ENCODE assay signal across 8 cellular contexts in genomic region chr15:40044717-40045571, GRCh38. TPM values are rescaled to one million over a fixed set of nuclear protein-coding genes. Genes with fewer than 3 reads are reported as not detected.
DNase-seq lines count a peak whose midpoint lies in the region; ATAC-seq and TF ChIP-seq lines count a peak whose summit lies in the region.

No MANE protein-coding gene starts in this region.

- H3K4me3 Mint-ChIP-seq in activated CD4-positive, alpha-beta T cell treated with anti-CD3 and anti-CD28 coated beads, Interleukin-2, amount 10 ng/mL, durations not matched to agents 7 days and 5 days, result no peak overlapping the region

- POLR2A ChIA-PET in BJ (lab: Charles Lee), result no interaction called here
- POLR2A ChIA-PET in activated CD4-positive, alpha-beta T cell treated with anti-CD3 and anti-CD28 coated beads, Interleukin-2, amount 10 ng/mL, durations not matched to agents 7 days and 5 days (lab: Charles Lee), result interaction anchor here (0.9 kb wide), 1 partner anchor 61 kb away, joined by 3 read pairs; no protein-coding TSS in a partner anchor

- CTCF ChIA-PET in BJ (lab: Yijun Ruan, JAX), result interaction anchor here (0.6 to 5.7 kb wide), 46 partner anchors 10 to 1780 kb away, joined by 3 to 93 read pairs (median 4); partner anchors contain the start of gene BMF
- CTCF ChIA-PET in activated CD4-positive, alpha-beta T cell treated with anti-CD3 and anti-CD28 coated beads, Interleukin-2, amount 10 ng/mL, durations not matched to agents 7 days and 5 days (lab: Charles Lee), result interaction anchor here (0.8 to 2.3 kb wide), 23 partner anchors 10 to 264 kb away, joined by 3 to 24 read pairs (median 3); no protein-coding TSS in a partner anchor

- no peaks in the 10 kb centered on the region for H3K9me3 Mint-ChIP-seq in activated CD4-positive, alpha-beta T cell treated with anti-CD3 and anti-CD28 coated beads, Interleukin-2, amount 10 ng/mL, durations not matched to agents 7 days and 5 days

- no peaks in the 10 kb centered on the region for H3K27me3 ChIP-seq in BJ (ENCODE audit: control insufficient read depth, insufficient read depth, low read length)

- H3K36me3 ChIP-seq in BJ (ENCODE audit: control insufficient read depth, insufficient read depth, low read length), result no peaks in the 10 kb centered on the region

- peak overlapping the region; percentile 72 for H3K27ac Mint-ChIP-seq in activated CD4-positive, alpha-beta T cell treated with anti-CD3 and anti-CD28 coated beads, Interleukin-2, amount 10 ng/mL, durations not matched to agents 7 days and 5 days

- DNase-seq in BJ (ENCODE audit: low read depth) (no peak), GM19238 (ENCODE audit: insufficient read length, low spot score) (peak; percentile 82), NCI-H510A (lab: John Stamatoyannopoulos, UW) (peak; percentile 65), dermis blood vessel endothelial cell (peak; percentile 93), lung microvascular endothelial cell (ENCODE audit: low read depth in 2 of 2) (peak; percentile 80 to 91)
- DNase-seq in activated CD4-positive, alpha-beta T cell treated with anti-CD3 and anti-CD28 coated beads, Interleukin-2, amount 10 ng/mL, durations not matched to agents 7 days and 5 days, result peak; percentile 84
- DNase-seq in stimulated activated CD4-positive, alpha-beta T cell treated with anti-CD3 and anti-CD28 coated beads, TNF-alpha, amount 100 ng/mL, for 48 hours (ENCODE audit: low read depth in 3 of 3), result peak; percentile 71 to 86 (median 73)

- H3K4me3 ChIP-seq in BJ (ENCODE audit: low read depth, low read length), result no peak overlapping the region

- peaks cover 11% of the 10 kb centered on the region for H3K36me3 Mint-ChIP-seq in activated CD4-positive, alpha-beta T cell treated with anti-CD3 and anti-CD28 coated beads, Interleukin-2, amount 10 ng/mL, durations not matched to agents 7 days and 5 days (ENCODE audit: low read depth)

- peak; percentile 97 for TF ChIP-seq CTCF in BJ (IDR thresholded peaks at IDR 0.05; ENCODE audit: insufficient read depth, low read depth, low read length)

- H3K27me3 Mint-ChIP-seq in activated CD4-positive, alpha-beta T cell treated with anti-CD3 and anti-CD28 coated beads, Interleukin-2, amount 10 ng/mL, durations not matched to agents 7 days and 5 days, result no peaks in the 10 kb centered on the region

- H3K4me1 Mint-ChIP-seq in activated CD4-positive, alpha-beta T cell treated with anti-CD3 and anti-CD28 coated beads, Interleukin-2, amount 10 ng/mL, durations not matched to agents 7 days and 5 days, result peaks cover 73% of the 10 kb centered on the region

- peak; percentile 58 for ATAC-seq in HG03378 (IDR thresholded peaks at IDR 0.05; ENCODE audit: unreplicated experiment)

RNA-seq across cellular contexts. Expression of gene SRP14, which starts 6.0 kb away (rescaled TPM):
- polyA plus RNA-seq in BJ (2011; rRNA removed), result 305 and 564 TPM in 2 replicates
- 31.1 and 63.6 TPM in 2 replicates for polyA minus RNA-seq in BJ (2011; rRNA and poly(A)+ RNA removed)
- total RNA-seq in activated CD4-positive, alpha-beta T cell treated with anti-CD3 and anti-CD28 coated beads, Interleukin-2, amount 10 ng/mL, durations not matched to agents 7 days and 5 days, result 100 to 1,000 TPM; 145 to 150 TPM
- total RNA-seq in dermis blood vessel endothelial cell (236 and 391 TPM in 2 replicates), lung microvascular endothelial cell (158 and 164 TPM in 2 replicates)
